Comparison of ENCODE assay signal across 29 cellular contexts in the genomic region with DNA sequence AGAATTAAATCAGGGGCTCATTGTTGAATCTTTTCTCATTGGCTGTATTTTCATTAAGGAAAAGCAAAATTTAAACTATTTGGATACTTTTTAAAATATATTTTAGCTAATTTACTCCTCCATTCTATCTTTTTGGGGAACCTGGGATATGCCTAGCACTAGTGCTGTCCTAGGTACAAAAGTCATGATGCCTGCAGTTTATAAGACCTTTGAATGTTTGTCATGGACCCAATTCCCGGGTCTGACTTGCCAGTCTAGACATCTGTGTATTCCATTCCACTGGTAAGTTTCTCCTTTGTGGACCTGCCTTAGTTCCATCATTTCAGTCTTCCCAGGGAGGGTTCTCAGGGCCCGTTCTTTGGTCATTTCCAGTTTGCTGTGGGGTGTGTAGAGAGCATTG.
"Had no signal": no experiment of that assay in that cellular context is flagged by ENCODE, and none has a peak within 500 bp of the region (broad histone marks: within the 10 kb centered on the region; RNA-seq: fewer than 3 reads in every experiment).

No MANE protein-coding gene starts in this region.

- H3K27me3 ChIP-seq: adrenal gland, brain microvascular endothelial cell, esophagus squamous epithelium, heart right ventricle, left lung, thyroid gland had no signal

- DNase-seq: activated CD4-positive, alpha-beta T cell treated with anti-CD3 and anti-CD28 coated beads, Interleukin-2, amount 10 ng/mL, durations not matched to agents 24 days and 14 days; activated CD8-positive, alpha-beta T cell treated with anti-CD3 and anti-CD28 coated beads for 36 hours; activated naive CD4-positive, alpha-beta T cell; activated T-cell treated with anti-CD3 and anti-CD28 coated beads, Interleukin-2, amount 50 U/mL, for 72 hours; adrenal gland; aorta; brain microvascular endothelial cell; central memory CD4-positive, alpha-beta T cell; dermis blood vessel endothelial cell; effector CD4-positive, alpha-beta T cell; esophagus squamous epithelium; foreskin melanocyte; heart right ventricle; kidney glomerular epithelial cell; left lung; mesendoderm; mucosa of descending colon; stimulated activated CD4-positive, alpha-beta T cell treated with anti-CD3 and anti-CD28 coated beads, Interleukin-12 subunit alpha, Interleukin-12 subunit beta, amount 100 ng/mL, for 4 hours; stimulated activated CD4-positive, alpha-beta T cell treated with anti-CD3 and anti-CD28 coated beads, Interleukin-4, amount 100 ng/mL, for 24 hours; stimulated activated naive CD8-positive, alpha-beta T cell treated with anti-CD3 and anti-CD28 coated beads, Interleukin-15, amount 100 ng/mL, for 72 hours; SW 1271; T-helper 9 cell; thyroid gland; WERI-Rb-1 had no signal

- H3K36me3 ChIP-seq: adrenal gland, brain microvascular endothelial cell, esophagus squamous epithelium, heart right ventricle, left lung, thyroid gland, WERI-Rb-1 had no signal

- H3K4me3 ChIP-seq: adrenal gland, esophagus squamous epithelium, heart right ventricle, left lung, lung, mucosa of descending colon, skin epidermis, thyroid gland had no signal

- ATAC-seq: activated CD4-positive, CD25-positive, alpha-beta regulatory T cell treated with anti-CD3 and anti-CD28 coated beads, Interleukin-2, amount 50 U/mL, for 24 hours; activated CD8-positive, alpha-beta T cell treated with anti-CD3 and anti-CD28 coated beads for 36 hours; activated T-cell treated with anti-CD3 and anti-CD28 coated beads, Interleukin-2, amount 50 U/mL, for 72 hours; heart right ventricle; natural killer cell treated with Interleukin-12 subunit alpha and Interleukin-12 subunit beta and Interleukin-15 and Interleukin-18, amount 100 ng/mL, for 72 hours; stimulated activated effector memory CD8-positive, alpha-beta T cell treated with anti-CD3 and anti-CD28 coated beads, Interleukin-12 subunit alpha, Interleukin-12 subunit beta, amount 100 ng/mL, for 72 hours; stimulated activated naive CD8-positive, alpha-beta T cell treated with anti-CD3 and anti-CD28 coated beads, Interleukin-15, amount 100 ng/mL, for 72 hours had no signal

- H3K9me3 ChIP-seq: adrenal gland, esophagus squamous epithelium, heart right ventricle, left lung, mucosa of descending colon, thyroid gland had no signal

- H3K27ac ChIP-seq: adrenal gland, brain microvascular endothelial cell, heart right ventricle, left lung, thyroid gland, WERI-Rb-1 had no signal

- H3K4me1 ChIP-seq: adrenal gland, heart right ventricle, left lung, thyroid gland had no signal
